ENCODE assay signal across 8 cellular contexts in the genomic region with DNA sequence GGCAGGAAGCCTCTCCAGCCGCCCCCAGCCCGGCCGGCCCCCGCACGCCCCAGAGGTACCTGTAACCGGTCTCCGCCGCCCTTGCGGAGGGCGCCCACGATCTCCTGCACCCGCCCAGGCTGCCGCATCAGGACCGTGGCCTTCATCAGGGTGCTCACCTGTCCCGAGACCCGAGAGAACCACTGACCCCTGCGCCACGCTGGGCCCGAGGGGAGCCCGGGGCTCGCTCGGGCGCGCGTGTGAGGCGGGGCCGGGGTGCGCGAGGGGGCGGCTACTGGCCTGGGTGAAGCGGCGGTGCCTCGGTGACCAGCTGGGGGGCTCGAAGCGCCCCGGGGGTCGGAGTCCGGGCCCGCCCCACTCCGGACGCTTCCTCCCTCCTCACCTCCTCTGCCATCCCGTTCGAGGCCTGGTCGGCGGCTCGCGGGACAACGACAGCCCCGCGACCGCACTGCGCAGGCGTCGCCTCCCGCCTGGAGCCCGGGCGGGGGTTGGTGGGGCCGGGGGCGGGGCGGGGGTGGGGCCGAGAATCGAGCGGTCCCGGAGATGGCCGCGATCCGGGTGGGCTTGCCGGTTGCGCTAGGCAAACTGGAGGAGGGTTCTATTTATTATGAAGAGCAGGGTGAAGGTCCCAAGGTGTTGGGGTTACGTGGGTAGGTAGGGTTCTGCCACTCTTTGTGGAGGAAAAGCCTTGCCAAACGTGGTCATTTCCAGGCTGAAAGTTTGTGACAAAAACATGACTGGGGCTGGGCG. TPM values are rescaled to one million over a fixed set of nuclear protein-coding genes. Genes with fewer than 3 reads are reported as not detected.
DNase-seq lines count a peak whose midpoint lies in the region; ATAC-seq and TF ChIP-seq lines count a peak whose summit lies in the region.

Gene NT5C3B, minus strand, starts transcription at position 433 of the 750 bp plus-strand sequence. Its CDS starts 39 bp downstream, at position 394.

- DNase-seq in 8988T (peak; percentile 85), Kasumi-1 (lab: John Stamatoyannopoulos, UW) (peak; percentile 23 to 45), caudate nucleus (lab: John Stamatoyannopoulos, UW) (peak in 46 of 61 donors; percentile 12 to 76 (median 44)), kidney epithelial cell (ENCODE audit: low read depth) (no peak)
- peak; percentile 58 for DNase-seq in stimulated activated CD4-positive, alpha-beta T cell treated with anti-CD3 and anti-CD28 coated beads, Interleukin-12 subunit alpha, Interleukin-12 subunit beta, amount 100 ng/mL, for 4 hours

- no peaks in the 10 kb centered on the region for H3K27me3 ChIP-seq in kidney epithelial cell (ENCODE audit: control insufficient read depth, insufficient read depth, low read length)

- TF ChIP-seq CTCF in WI38 (IDR thresholded peaks at IDR 0.05; ENCODE audit: low read depth, low read length) (no peak), kidney epithelial cell (IDR thresholded peaks at IDR 0.05; ENCODE audit: insufficient read depth, low read length, poor library complexity, severe bottlenecking) (no peak)

- H3K27ac ChIP-seq in caudate nucleus (ENCODE audit: low read depth, low read length), result peak within 1 kb of the TSS; percentile 76

- H3K36me3 ChIP-seq in kidney epithelial cell (ENCODE audit: control insufficient read depth, insufficient read depth, low read length), result peaks cover 1% of the 10 kb centered on the region

- ATAC-seq in GM18868 (IDR thresholded peaks at IDR 0.05; ENCODE audit: unreplicated experiment), result peak; percentile 45
- ATAC-seq in HG02938 (IDR thresholded peaks at IDR 0.05; ENCODE audit: unreplicated experiment), result no peak

- peak within 1 kb of the TSS; percentile 69 for H3K4me3 ChIP-seq in WI38 (ENCODE audit: low read depth, low read length)
- peak within 1 kb of the TSS; percentile 81 for H3K4me3 ChIP-seq in kidney epithelial cell (ENCODE audit: low read depth, low read length)

RNA-seq across cellular contexts. Expression of gene NT5C3B, which starts in this region (rescaled TPM):
- total RNA-seq in kidney epithelial cell, result 60.2 and 61.5 TPM in 2 replicates
